19 cellular contexts compared by ENCODE assay signal in the genomic region with DNA sequence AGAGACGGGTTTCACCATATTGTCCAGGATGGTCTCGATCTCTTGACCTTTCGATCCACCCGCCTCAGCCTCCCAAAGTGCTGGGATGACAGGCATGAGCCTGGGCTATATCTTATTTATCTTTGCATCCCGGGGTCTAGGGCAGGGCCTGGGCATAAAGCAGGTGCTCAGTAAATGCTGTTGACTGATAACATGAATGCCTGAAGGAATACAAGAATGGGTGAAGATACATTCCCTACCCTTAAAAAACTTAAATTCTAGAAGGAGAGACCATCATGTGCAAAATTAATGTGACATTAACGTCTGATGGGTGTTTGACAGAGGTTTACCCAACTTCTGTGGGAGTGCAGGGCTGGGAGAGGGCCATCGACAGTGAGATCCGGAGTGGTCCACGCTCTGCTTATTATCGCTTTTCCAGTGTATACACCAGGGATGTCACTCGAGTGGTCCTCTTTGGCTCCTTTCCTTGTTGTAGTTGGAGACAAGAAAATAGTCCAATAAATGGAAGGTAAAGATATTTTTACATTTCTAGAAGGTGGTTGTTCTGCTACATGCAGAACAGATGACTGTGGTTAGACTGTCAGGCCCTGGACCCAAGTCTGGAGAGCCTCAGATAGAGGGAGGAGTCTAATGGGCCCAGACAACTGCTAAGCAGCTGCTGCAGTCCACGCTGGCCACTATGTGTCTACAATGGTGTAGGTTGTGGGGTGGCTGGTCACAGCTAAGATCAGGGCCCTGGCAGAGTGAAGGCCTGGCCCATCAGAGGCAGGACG.
"Had no signal": no experiment of that assay in that cellular context is flagged by ENCODE, and none has a peak within 500 bp of the region (broad histone marks: within the 10 kb centered on the region; RNA-seq: fewer than 3 reads in every experiment).

No MANE protein-coding gene starts in this region.

- H3K9me3 ChIP-seq: colonic mucosa, left ventricle myocardium inferior, lower lobe of right lung, right atrium auricular region, testis, tibial nerve had no signal

- H3K36me3 ChIP-seq: colonic mucosa, left ventricle myocardium inferior, lower lobe of right lung, right atrium auricular region, tibial nerve had no signal

- H3K27me3 ChIP-seq: colonic mucosa, foreskin keratinocyte, right atrium auricular region, testis, tibial nerve had no signal

- H3K4me2 ChIP-seq: smooth muscle cell had no signal

- H3K27ac ChIP-seq: colonic mucosa, foreskin keratinocyte, left ventricle myocardium inferior, lower lobe of right lung, right atrium auricular region had no signal

- DNase-seq: colonic mucosa; dermis blood vessel endothelial cell; effector CD4-positive, alpha-beta T cell; endodermal cell; erythroblast; foreskin keratinocyte; immature natural killer cell; left cardiac atrium; left ventricle myocardium inferior; lower lobe of right lung; midbrain; posterior cingulate gyrus; stimulated activated CD4-positive, alpha-beta T cell treated with anti-CD3 and anti-CD28 coated beads, Interleukin-4, amount 100 ng/mL, for 1 hour; stimulated activated CD8-positive, alpha-beta memory T cell treated with anti-CD3 and anti-CD28 coated beads, Interleukin-4, amount 100 ng/mL, for 48 hours; stimulated activated naive CD8-positive, alpha-beta T cell treated with anti-CD3 and anti-CD28 coated beads, Interleukin-15, Interleukin-2, amounts not matched to agents 100 U/mL and 50 U/mL, for 24 hours; testis had no signal

- H3K4me1 ChIP-seq: colonic mucosa, foreskin keratinocyte, left ventricle myocardium inferior, lower lobe of right lung, right atrium auricular region had no signal

- H3K4me3 ChIP-seq: colonic mucosa, left ventricle myocardium inferior, lower lobe of right lung, right atrium auricular region, smooth muscle cell, testis, tibial nerve had no signal
